Comparison of ENCODE assay signal across 24 cellular contexts in genomic region chr7:70489808-70490207, GRCh38.
"Had no signal": no experiment of that assay in that cellular context is flagged by ENCODE, and none has a peak within 500 bp of the region (broad histone marks: within the 10 kb centered on the region; RNA-seq: fewer than 3 reads in every experiment).

No MANE protein-coding gene starts in this region.

- H3K9me3 ChIP-seq: mucosa of descending colon, right lobe of liver, upper lobe of right lung had no signal

- H3K36me3 ChIP-seq: left ventricle myocardium inferior, neutrophil, right lobe of liver, upper lobe of right lung had no signal

- H3K27me3 ChIP-seq: neutrophil, right lobe of liver, upper lobe of right lung had no signal

- H3K27ac ChIP-seq: coronary artery, left ventricle myocardium inferior, neutrophil, right lobe of liver, upper lobe of right lung had no signal

- ATAC-seq: activated CD4-positive, alpha-beta T cell treated with anti-CD3 and anti-CD28 coated beads for 36 hours; activated CD8-positive, alpha-beta T cell treated with anti-CD3 and anti-CD28 coated beads, Interleukin-2, amount 10 ng/mL, durations not matched to agents 7 days and 5 days; activated naive CD4-positive, alpha-beta T cell treated with anti-CD3 and anti-CD28 coated beads, Interleukin-2, amount 50 U/mL, for 72 hours; activated T-cell treated with anti-CD3 and anti-CD28 coated beads, Interleukin-2, amount 50 U/mL, for 72 hours; mucosa of descending colon; right lobe of liver; stimulated activated effector memory CD8-positive, alpha-beta T cell treated with anti-CD3 and anti-CD28 coated beads, Interleukin-12 subunit alpha, Interleukin-12 subunit beta, amount 100 ng/mL, for 72 hours; upper lobe of right lung had no signal

- FAIRE-seq: bronchial epithelial cell, endothelial cell of umbilical vein, islet of Langerhans, small intestine had no signal

- H3K4me1 ChIP-seq: right lobe of liver, upper lobe of right lung had no signal

- H3K4me3 ChIP-seq: coronary artery, left ventricle myocardium inferior, lung, mucosa of descending colon, right lobe of liver, upper lobe of right lung had no signal

- DNase-seq: activated CD4-positive, alpha-beta T cell treated with anti-CD3 and anti-CD28 coated beads for 36 hours; activated CD4-positive, CD25-positive, alpha-beta regulatory T cell; activated CD8-positive, alpha-beta T cell treated with anti-CD3 and anti-CD28 coated beads, Interleukin-2, amount 10 ng/mL, durations not matched to agents 7 days and 5 days; activated naive CD4-positive, alpha-beta T cell; activated T-cell treated with anti-CD3 and anti-CD28 coated beads for 4 hours; activated T-cell treated with anti-CD3 and anti-CD28 coated beads, Interleukin-2, amount 50 U/mL, for 72 hours; anterior cingulate cortex; cerebellar nuclear complex; foreskin melanocyte; left ventricle myocardium inferior; mesendoderm; mucosa of descending colon; right lobe of liver; small intestine; stimulated activated CD4-positive, alpha-beta T cell treated with anti-CD3 and anti-CD28 coated beads, Interleukin-4, amount 100 ng/mL, for 24 hours; upper lobe of right lung had no signal
